In genomic region chr1:10027027-10027426, GRCh38 we compare ENCODE assay signal across 2 cellular contexts.
A peak's percentile ranks its signal among the peaks of the same experiment; 100 is the strongest.
TF ChIP-seq lines count a peak whose summit lies in the region.

No MANE protein-coding gene starts in this region.

TF ChIP-seq in HepG2, 621 proteins besides CTCF, POLR2A, EP300 and RAD21:
- TF ChIP-seq REXO4 (CRISPR knock-in tag; IDR thresholded peaks at IDR 0.05; ENCODE audit: borderline replicate concordance) = no peak
- peak; percentile 25 to 78; a peak in 3 of 4 replicates for TF ChIP-seq MAFK (conservative IDR thresholded peaks at IDR 0.05 in 1 of 2, IDR thresholded peaks at IDR 0.05 in 1 of 2; ENCODE audit: low read length in 2 of 2)
- TF ChIP-seq ZNF224 (CRISPR knock-in tag; IDR thresholded peaks at IDR 0.05) = no peak
- TF ChIP-seq MAFF (IDR thresholded peaks at IDR 0.05; ENCODE audit: low read depth, low read length) = peak; percentile 53; the same call in 1 of the 2 replicates

TF ChIP-seq in K562, 482 proteins besides CTCF, POLR2A, EP300 and RAD21:
- TF ChIP-seq U2AF1 (optimal IDR thresholded peaks at IDR 0.05; ENCODE audit: low read depth, low read length) (no peak), CLOCK (CRISPR knock-in tag; IDR thresholded peaks at IDR 0.05; ENCODE audit: borderline replicate concordance) (no peak), C11orf30 (IDR thresholded peaks at IDR 0.05; ENCODE audit: low read depth) (peak; percentile 78), ETV5 (CRISPR knock-in tag; IDR thresholded peaks at IDR 0.05; ENCODE audit: low read depth) (no peak), TAF9B (IDR thresholded peaks at IDR 0.05; ENCODE audit: partially characterized antibody) (no peak), RERE (CRISPR knock-in tag; IDR thresholded peaks at IDR 0.05; ENCODE audit: borderline replicate concordance) (no peak), MAFK (IDR thresholded peaks at IDR 0.05; ENCODE audit: low read length) (peak; percentile 20; the same call in 1 of the 2 replicates), MAFF (IDR thresholded peaks at IDR 0.05; ENCODE audit: low read length) (peak; percentile 40; the same call in 1 of the 2 replicates), ZNF778 (CRISPR knock-in tag; IDR thresholded peaks at IDR 0.05) (no peak), ZNF316 (IDR thresholded peaks at IDR 0.05) (peak; percentile 93), MAFG (tag; conservative IDR thresholded peaks at IDR 0.05) (peak; percentile 68), MXI1 (IDR thresholded peaks at IDR 0.05; ENCODE audit: low read depth, low read length) (no peak), TBP (optimal IDR thresholded peaks at IDR 0.05; ENCODE audit: low read depth, low read length) (no peak)
- TF ChIP-seq, protein P1, sequence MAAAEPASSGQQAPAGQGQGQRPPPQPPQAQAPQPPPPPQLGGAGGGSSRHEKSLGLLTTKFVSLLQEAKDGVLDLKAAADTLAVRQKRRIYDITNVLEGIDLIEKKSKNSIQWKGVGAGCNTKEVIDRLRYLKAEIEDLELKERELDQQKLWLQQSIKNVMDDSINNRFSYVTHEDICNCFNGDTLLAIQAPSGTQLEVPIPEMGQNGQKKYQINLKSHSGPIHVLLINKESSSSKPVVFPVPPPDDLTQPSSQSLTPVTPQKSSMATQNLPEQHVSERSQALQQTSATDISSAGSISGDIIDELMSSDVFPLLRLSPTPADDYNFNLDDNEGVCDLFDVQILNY (CRISPR knock-in tag; IDR thresholded peaks at IDR 0.05) = no peak
TF ChIP-seq in K562: peak in this region for 5.
